In genomic region chr3:136277634-136278033, GRCh38 we compare ENCODE assay signal across 17 cellular contexts.
DNase-seq lines count a peak whose midpoint lies in the region; ATAC-seq and TF ChIP-seq lines count a peak whose summit lies in the region.
"Had no signal": no experiment of that assay in that cellular context is flagged by ENCODE, and none has a peak within 500 bp of the region (broad histone marks: within the 10 kb centered on the region; RNA-seq: fewer than 3 reads in every experiment).

No MANE protein-coding gene starts in this region.

- H3K27ac ChIP-seq in MM.1S (ENCODE audit: low read length) (peak overlapping the region; percentile 19; the same call in 1 of the 2 replicates), iPS-20b (ENCODE audit: low read length) (no peak overlapping the region)
- H3K27ac ChIP-seq: adrenal gland, WERI-Rb-1 had no signal

- H3K4me2 ChIP-seq in MM.1S (ENCODE audit: low read depth, low read length), result peak overlapping the region; percentile 29; the same call in 1 of the 2 replicates

- H3K4me1 ChIP-seq in MM.1S (ENCODE audit: low read length) (peaks cover 39% of the 10 kb centered on the region), iPS-20b (ENCODE audit: insufficient read depth, low read length) (peaks cover 20% of the 10 kb centered on the region; the same call in 1 of the 2 replicates)

- DNase-seq in DMS 273 treated with DMSO at 0.1 percent for 48 hours (lab: John Stamatoyannopoulos, UW) (peak; percentile 93), MM.1S (peak; percentile 20), NCI-H774 (lab: John Stamatoyannopoulos, UW) (peak; percentile 48), GM19240 (ENCODE audit: insufficient read length, low spot score) (no peak), NCI-H526 treated with DMSO at 0.1 percent for 48 hours (lab: John Stamatoyannopoulos, UW) (no peak)
- DNase-seq: activated T-cell treated with anti-CD3 and anti-CD28 coated beads, Interleukin-2, amount 50 U/mL, for 4 hours; adrenal gland; GDM1; NCI-H82; retina; stimulated activated CD4-positive, alpha-beta T cell treated with anti-CD3 and anti-CD28 coated beads, Interleukin-4, amount 100 ng/mL, for 1 hour; stimulated activated naive CD8-positive, alpha-beta T cell treated with anti-CD3 and anti-CD28 coated beads, Interleukin-15, amount 100 ng/mL, for 72 hours; WERI-Rb-1 had no signal

- H3K9me2 ChIP-seq in MM.1S (replicated peaks; ENCODE audit: insufficient read depth, low read length), result no peaks in the 10 kb centered on the region

- H3K9me3 ChIP-seq in MM.1S (replicated peaks; ENCODE audit: insufficient read depth, low read length), result no peaks in the 10 kb centered on the region
- H3K9me3 ChIP-seq in iPS-20b (ENCODE audit: insufficient read depth, low read depth, low read length), result peaks cover 16% of the 10 kb centered on the region

- TF ChIP-seq CTCF in MM.1S (IDR thresholded peaks at IDR 0.05; ENCODE audit: low read length), result no peak

- H3F3A ChIP-seq in MM.1S (ENCODE audit: insufficient read depth, low read length), result peaks cover 7% of the 10 kb centered on the region; the same call in 1 of the 2 replicates

- H3K9ac ChIP-seq in MM.1S (ENCODE audit: low read length) (no peak overlapping the region), iPS-20b (ENCODE audit: low read depth, low read length) (peak overlapping the region; percentile 27; the same call in 1 of the 2 replicates)

- no peak for ATAC-seq in HG02610 (IDR thresholded peaks at IDR 0.05; ENCODE audit: unreplicated experiment)
- ATAC-seq in HG02678 (IDR thresholded peaks at IDR 0.05; ENCODE audit: unreplicated experiment), result no peak
- ATAC-seq: activated T-cell treated with anti-CD3 and anti-CD28 coated beads, Interleukin-2, amount 50 U/mL, for 4 hours; stimulated activated naive CD8-positive, alpha-beta T cell treated with anti-CD3 and anti-CD28 coated beads, Interleukin-15, amount 100 ng/mL, for 72 hours had no signal

- no peaks in the 10 kb centered on the region for H4K20me1 ChIP-seq in MM.1S (ENCODE audit: insufficient read depth, low read length)

- H3K27me3 ChIP-seq in MM.1S (replicated peaks; ENCODE audit: insufficient read depth, low read length) (no peaks in the 10 kb centered on the region), iPS-20b (ENCODE audit: insufficient read depth, low read length) (no peaks in the 10 kb centered on the region)
- H3K27me3 ChIP-seq: adrenal gland, dorsolateral prefrontal cortex had no signal

- H3K4me3 ChIP-seq in MM.1S (ENCODE audit: low read length) (no peak overlapping the region), iPS-20b (ENCODE audit: low read length) (no peak overlapping the region)
- H3K4me3 ChIP-seq: adrenal gland, dorsolateral prefrontal cortex had no signal

- no peaks in the 10 kb centered on the region for H3K36me3 ChIP-seq in MM.1S (replicated peaks; ENCODE audit: insufficient read depth, low read length)
- peaks cover 14% of the 10 kb centered on the region for H3K36me3 ChIP-seq in iPS-20b (ENCODE audit: insufficient read depth, low read depth, low read length)
- H3K36me3 ChIP-seq: adrenal gland had no signal

- no peak overlapping the region for H2AFZ ChIP-seq in MM.1S (ENCODE audit: low read length)

- H3K79me2 ChIP-seq in MM.1S (ENCODE audit: low read length), result peaks cover 18% of the 10 kb centered on the region

Comparison
In these comparisons a context has a peak if more than half of its experiments do, and no peak if none do; other contexts are left out.
1. DNase-seq: peak in DMS 273 treated with DMSO at 0.1 percent for 48 hours (single experiment), MM.1S (single experiment) and NCI-H774 (single experiment); none in GM19240 (single experiment) and NCI-H526 treated with DMSO at 0.1 percent for 48 hours (single experiment).